Comparison of ENCODE assay signal across 13 cellular contexts in genomic region chr6:12313992-12314589, GRCh38. TPM values are rescaled to one million over a fixed set of nuclear protein-coding genes. Genes with fewer than 3 reads are reported as not detected.
DNase-seq lines count a peak whose midpoint lies in the region; ATAC-seq, FAIRE-seq and TF ChIP-seq lines count a peak whose summit lies in the region.
"Had no signal": no experiment of that assay in that cellular context is flagged by ENCODE, and none has a peak within 500 bp of the region (broad histone marks: within the 10 kb centered on the region; RNA-seq: fewer than 3 reads in every experiment).

No MANE protein-coding gene starts in this region.

- H3K36me3 ChIP-seq in HCT116 (ENCODE audit: control insufficient read depth in 1 of 2, insufficient read depth in 2 of 2, low read length in 2 of 2) = 0 out of 4 replicates have a peak, but pooled peaks cover 0 to 3% of the 10 kb centered on the region in 2 experiments
- no peaks in the 10 kb centered on the region for H3K36me3 ChIP-seq in ascending aorta
- H3K36me3 ChIP-seq in keratinocyte (ENCODE audit: control insufficient read depth in 2 of 2, extremely low read depth in 1 of 2, insufficient read depth in 2 of 2, low read length in 2 of 2) = no peaks in the 10 kb centered on the region
- H3K36me3 ChIP-seq in suprapubic skin = no peaks in the 10 kb centered on the region
- H3K36me3 ChIP-seq: left ventricle myocardium inferior, tibial nerve had no signal

- no peaks in the 10 kb centered on the region for H3K9me1 ChIP-seq in keratinocyte (ENCODE audit: control insufficient read depth, extremely low read depth, insufficient read depth, low read length)

- FAIRE-seq in keratinocyte (lab: Jason Lieb, UNC) (peak; percentile 100), GM19239 (lab: Jason Lieb, UNC) (no peak)

- peak overlapping the region; percentile 86 for H2AFZ ChIP-seq in HCT116 (ENCODE audit: low read depth, low read length, poor library complexity, severe bottlenecking)
- H2AFZ ChIP-seq in keratinocyte (ENCODE audit: control insufficient read depth, low read length) = peak overlapping the region; percentile 75
- H2AFZ ChIP-seq: parathyroid adenoma had no signal

- peaks cover 8% of the 10 kb centered on the region for H3K27me3 Mint-ChIP-seq in activated CD4-positive, alpha-beta T cell treated with anti-CD3 and anti-CD28 coated beads, Interleukin-2, amount 10 ng/mL, durations not matched to agents 24 days and 14 days

- H3K27ac ChIP-seq in HCT116 (ENCODE audit: low read depth, low read length) (no peak overlapping the region), ascending aorta (peak overlapping the region; percentile 71 to 74), keratinocyte (ENCODE audit: control insufficient read depth, insufficient read depth, low read length) (peak overlapping the region; percentile 90), suprapubic skin (peak overlapping the region; percentile 11)
- H3K27ac ChIP-seq: left ventricle myocardium inferior, parathyroid adenoma, tibial nerve had no signal

- CTCF ChIA-PET in HCT116 (lab: Charles Lee) = interaction anchor here (0.7 to 2.0 kb wide), 3 partner anchors 10 to 25 kb away, joined by 3 to 6 read pairs (median 3); partner anchors contain the start of gene EDN1

- 10% methylated on average over 8 of the region's 8 CpGs for WGBS in suprapubic skin

- H3K27me3 ChIP-seq in HCT116 (ENCODE audit: insufficient read depth, low read length) (no peaks in the 10 kb centered on the region), ascending aorta (no peaks in the 10 kb centered on the region), keratinocyte (ENCODE audit: control insufficient read depth, extremely low read depth, insufficient read depth, low read length) (no peaks in the 10 kb centered on the region), suprapubic skin (no peaks in the 10 kb centered on the region)
- H3K27me3 ChIP-seq: tibial nerve had no signal

- no peak overlapping the region for H3K27ac Mint-ChIP-seq in activated CD4-positive, alpha-beta T cell treated with anti-CD3 and anti-CD28 coated beads, Interleukin-2, amount 10 ng/mL, durations not matched to agents 24 days and 14 days

- no peak for TF ChIP-seq RAD21 in HCT116 (IDR thresholded peaks at IDR 0.05; ENCODE audit: low read depth)

- H3K9me3 ChIP-seq in HCT116 (ENCODE audit: control insufficient read depth in 1 of 2, insufficient read depth in 1 of 2, low read depth in 1 of 2, low read length in 2 of 2) (peaks cover 4 to 8% of the 10 kb centered on the region in 2 experiments; a peak in 1 of 4 replicates), ascending aorta (peaks cover 0 to 5% of the 10 kb centered on the region in 2 donors), keratinocyte (ENCODE audit: control insufficient read depth, low read depth, low read length) (no peaks in the 10 kb centered on the region), suprapubic skin (no peaks in the 10 kb centered on the region)

- H3K4me2 ChIP-seq in HCT116 (ENCODE audit: low read length) (peak overlapping the region; percentile 61), keratinocyte (ENCODE audit: control insufficient read depth, extremely low read depth, insufficient read depth, low read depth, low read length) (peak overlapping the region; percentile 96)

- H3K4me3 ChIP-seq in HCT116 (replicated peaks in 1 of 2; ENCODE audit: low read depth in 1 of 2, low read length in 2 of 2) = peak overlapping the region in 1 of 2 experiments; percentile 20; a peak in 2 of 4 replicates
- peak overlapping the region in 1 of 2 donors; percentile 38 for H3K4me3 ChIP-seq in ascending aorta
- peak overlapping the region; percentile 8 to 64 (median 54) for H3K4me3 ChIP-seq in keratinocyte (ENCODE audit: control insufficient read depth in 2 of 3, extremely low read depth in 1 of 3, insufficient read depth in 2 of 3, low read depth in 1 of 3, low read length in 3 of 3)
- peak overlapping the region; percentile 6 for H3K4me3 ChIP-seq in suprapubic skin
- H3K4me3 ChIP-seq: left ventricle myocardium inferior, tibial nerve had no signal

- H3K4me1 Mint-ChIP-seq in activated CD4-positive, alpha-beta T cell treated with anti-CD3 and anti-CD28 coated beads, Interleukin-2, amount 10 ng/mL, durations not matched to agents 24 days and 14 days = no peaks in the 10 kb centered on the region

- peaks cover 0 to 26% of the 10 kb centered on the region in 2 experiments; a peak in 2 of 4 replicates for H3K4me1 ChIP-seq in HCT116 (ENCODE audit: control insufficient read depth in 1 of 2, insufficient read depth in 2 of 2, low read length in 2 of 2)
- H3K4me1 ChIP-seq in ascending aorta = peaks cover 0 to 5% of the 10 kb centered on the region in 2 donors
- peaks cover 29% of the 10 kb centered on the region for H3K4me1 ChIP-seq in keratinocyte (ENCODE audit: control insufficient read depth, extremely low read depth, insufficient read depth, low read length)
- peaks cover 14% of the 10 kb centered on the region for H3K4me1 ChIP-seq in suprapubic skin
- H3K4me1 ChIP-seq: left ventricle myocardium inferior, parathyroid adenoma, tibial nerve had no signal

- H3K79me2 ChIP-seq in HCT116 (ENCODE audit: insufficient read depth, low read length) (no peaks in the 10 kb centered on the region), keratinocyte (ENCODE audit: control insufficient read depth, insufficient read depth, low read length) (no peaks in the 10 kb centered on the region)
- H3K79me2 ChIP-seq: parathyroid adenoma had no signal

- BruUV-seq in HCT116 (replicated peaks; lab: Mats Ljungman, UMichigan) = no TSS peak

- H3K9ac ChIP-seq in HCT116 (ENCODE audit: low read length) (0 out of 2 replicates have a peak overlapping the region, but pooled peaks have one; percentile 16), keratinocyte (ENCODE audit: control insufficient read depth, extremely low read depth, insufficient read depth, low read length) (peak overlapping the region; percentile 81)
- H3K9ac ChIP-seq: parathyroid adenoma had no signal

- TF ChIP-seq POLR2A in HCT116 (IDR thresholded peaks at IDR 0.05; ENCODE audit: borderline replicate concordance, extremely low read depth, insufficient read depth, insufficient read length) (no peak), suprapubic skin (IDR thresholded peaks at IDR 0.05) (no peak)

- TF ChIP-seq EP300 in suprapubic skin (IDR thresholded peaks at IDR 0.05) = no peak

- H3K9me3 Mint-ChIP-seq in activated CD4-positive, alpha-beta T cell treated with anti-CD3 and anti-CD28 coated beads, Interleukin-2, amount 10 ng/mL, durations not matched to agents 24 days and 14 days = no peaks in the 10 kb centered on the region

- dilution Hi-C loops in keratinocyte (cut with MboI; ENCODE audit: extremely low pct_ligation_motif_present, low sequenced_read_pairs) = no loop called here

- no peaks in the 10 kb centered on the region for H3K36me3 Mint-ChIP-seq in activated CD4-positive, alpha-beta T cell treated with anti-CD3 and anti-CD28 coated beads, Interleukin-2, amount 10 ng/mL, durations not matched to agents 24 days and 14 days (ENCODE audit: low read depth)

- H4K20me1 ChIP-seq in HCT116 (ENCODE audit: insufficient read depth) (no peaks in the 10 kb centered on the region), keratinocyte (ENCODE audit: control insufficient read depth, extremely low read depth, insufficient read depth, low read length) (no peaks in the 10 kb centered on the region)

- RAD21 ChIA-PET in HCT116 (lab: Charles Lee; ENCODE audit: low non-redundant PET in 1 of 2, low total read pairs in 2 of 2, uncharacterized antibody in 2 of 2, unreplicated experiment in 2 of 2) = no interaction called here

- H3K9me2 ChIP-seq in HCT116 (ENCODE audit: insufficient read depth) = no peaks in the 10 kb centered on the region

- POLR2A ChIA-PET in HCT116 (lab: Charles Lee) = interaction anchor here (1.0 kb wide), 1 partner anchor 16 kb away, joined by 3 read pairs; no protein-coding TSS in a partner anchor

- peak; percentile 64 for ATAC-seq in HCT116
- no peak for ATAC-seq in HG02610 (IDR thresholded peaks at IDR 0.05; ENCODE audit: unreplicated experiment)

- no peak overlapping the region for H3K4me3 Mint-ChIP-seq in activated CD4-positive, alpha-beta T cell treated with anti-CD3 and anti-CD28 coated beads, Interleukin-2, amount 10 ng/mL, durations not matched to agents 24 days and 14 days

- intact Hi-C loops in HCT116 (cut with micrococcal nuclease) (no loop called here), ascending aorta (cut with DNase I) (loop anchor here (2.0 kb wide), 1 partner anchor 17 kb away; no protein-coding TSS in a partner anchor)
- intact Hi-C loops in activated CD4-positive, alpha-beta T cell treated with anti-CD3 and anti-CD28 coated beads, Interleukin-2, amount 10 ng/mL, durations not matched to agents 24 days and 14 days (cut with micrococcal nuclease) = no loop called here

- peak; percentile 59 for DNase-seq in HCT116 (ENCODE audit: low read depth, low spot score)
- DNase-seq in ascending aorta (ENCODE audit: low spot score in 2 of 2) = no peak
- no peak for DNase-seq in keratinocyte (ENCODE audit: low read depth, low spot score)
- no peak for DNase-seq in suprapubic skin (ENCODE audit: low spot score in 2 of 2)
- no peak for DNase-seq in activated CD4-positive, alpha-beta T cell treated with anti-CD3 and anti-CD28 coated beads, Interleukin-2, amount 10 ng/mL, durations not matched to agents 24 days and 14 days
- DNase-seq in NCI-H524 treated with DMSO at 0.1 percent for 48 hours (lab: John Stamatoyannopoulos, UW) = no peak
- DNase-seq in GM19239 (ENCODE audit: insufficient read length, low spot score) = no peak
- DNase-seq: activated T-cell treated with anti-CD3 and anti-CD28 coated beads for 4 hours, left ventricle myocardium inferior, RPMI8226 had no signal

- no peak for TF ChIP-seq CTCF in HCT116 (IDR thresholded peaks at IDR 0.05 in 2 of 3, conservative IDR thresholded peaks at IDR 0.05 in 1 of 3; ENCODE audit: borderline replicate concordance in 1 of 3, insufficient read depth in 1 of 3, low read depth in 2 of 3, low read length in 2 of 3)
- TF ChIP-seq CTCF in ascending aorta (IDR thresholded peaks at IDR 0.05) = no peak
- TF ChIP-seq CTCF in keratinocyte (optimal IDR thresholded peaks at IDR 0.05 in 1 of 3, IDR thresholded peaks at IDR 0.05 in 1 of 3, conservative IDR thresholded peaks at IDR 0.05 in 1 of 3; ENCODE audit: extremely low read depth in 1 of 3, insufficient read depth in 2 of 3, low read length in 3 of 3) = no peak
- no peak for TF ChIP-seq CTCF in suprapubic skin (IDR thresholded peaks at IDR 0.05)

RNA-seq across cellular contexts. Expression of gene EDN1, which starts 23.9 kb away (rescaled TPM):
- 0.22 TPM for total RNA-seq in HCT116 (2021; ENCODE audit: unreplicated experiment)
- 0.25 and 0.26 TPM in 2 replicates for polyA plus RNA-seq in HCT116 (2012)
- total RNA-seq in ascending aorta = 27.8 TPM
- 17.2 to 19.7 TPM (median 18.0 TPM) in 3 replicates for polyA plus RNA-seq in keratinocyte
- polyA plus RNA-seq in keratinocyte (2011; ENCODE audit: low read depth) = 13.7 TPM
- 8.8 and 14.9 TPM in 2 replicates for polyA plus RNA-seq in keratinocyte (2011; cell fraction: cytosol; rRNA removed)
- polyA plus RNA-seq in keratinocyte (2011; cell fraction: nucleus; rRNA removed) = 41.0 and 50.4 TPM in 2 replicates
- polyA plus RNA-seq in keratinocyte (2012; ENCODE audit: low replicate concordance) = 13.0 and 13.5 TPM in 2 replicates
- polyA minus RNA-seq in keratinocyte = 6.3 to 7.3 TPM (median 7.1 TPM) in 3 replicates
- 9.4 TPM for polyA minus RNA-seq in keratinocyte (2011; cell fraction: cytosol; rRNA and poly(A)+ RNA removed)
- 11.9 and 12.2 TPM in 2 replicates for polyA minus RNA-seq in keratinocyte (2011; cell fraction: nucleus; rRNA and poly(A)+ RNA removed)
- 10 to 100 TPM; 18.7 to 23.3 (median 20.7) TPM for total RNA-seq in suprapubic skin
- 0.26 TPM in 1 of 2 replicates, not detected in the other for total RNA-seq in activated CD4-positive, alpha-beta T cell treated with anti-CD3 and anti-CD28 coated beads, Interleukin-2, amount 10 ng/mL, durations not matched to agents 24 days and 14 days

Comparison
In these comparisons a context has a peak if more than half of its experiments do, and no peak if none do; other contexts are left out.
1. RNA of gene EDN1, which starts 23.9 kb away (total RNA-seq): 27.8 TPM in ascending aorta (single experiment) and 18.7 to 23.3 TPM in suprapubic skin; 0.26 TPM in activated CD4-positive, alpha-beta T cell treated with anti-CD3 and anti-CD28 coated beads, Interleukin-2, amount 10 ng/mL, durations not matched to agents 24 days and 14 days and 0.22 TPM in HCT116 (single experiment); every median in the first group is over 10 times any median in the second.